ENCODE assay signal across 17 cellular contexts in genomic region chr10:6221192-6221940, GRCh38. TPM values are rescaled to one million over a fixed set of nuclear protein-coding genes. Genes with fewer than 3 reads are reported as not detected.
DNase-seq lines count a peak whose midpoint lies in the region; ATAC-seq, FAIRE-seq and TF ChIP-seq lines count a peak whose summit lies in the region.
"Had no signal": no experiment of that assay in that cellular context is flagged by ENCODE, and none has a peak within 500 bp of the region (broad histone marks: within the 10 kb centered on the region; RNA-seq: fewer than 3 reads in every experiment).

No MANE protein-coding gene starts in this region.

- intact Hi-C loops in mammary epithelial cell (cut with micrococcal nuclease) (no loop called here), MCF 10A (cut with micrococcal nuclease) (no loop called here)
- intact Hi-C loops in activated T-helper 1 cell treated with anti-CD3 and anti-CD28 coated beads, Interleukin-12 subunit alpha, Interleukin-12 subunit beta, Interleukin-2, Interleukin-4 antibody, amounts not matched to agents 30 ng/mL and 10 ng/mL and 1 ng/mL, durations not matched to agents 14 hours and 24 hours and 36 hours (cut with micrococcal nuclease), result no loop called here

- H2AFZ ChIP-seq in mammary epithelial cell (ENCODE audit: low read depth, low read length), result no peak overlapping the region
- H2AFZ ChIP-seq: PC-9 had no signal

- POLR2A ChIA-PET in MCF 10A (lab: Yijun Ruan, JAX), result no interaction called here

- FAIRE-seq in urothelium cell line (lab: Jason Lieb, UNC), result peak; percentile 59
- FAIRE-seq: endothelial cell of umbilical vein had no signal

- H3K4me1 ChIP-seq in mammary epithelial cell (ENCODE audit: insufficient read depth, low read length), result peaks cover 37% of the 10 kb centered on the region
- H3K4me1 ChIP-seq: testis had no signal

- BruUV-seq in mammary epithelial cell (replicated peaks; lab: Mats Ljungman, UMichigan), result TSS peak; percentile 16
- no TSS peak for BruUV-seq in MCF 10A (replicated peaks; lab: Mats Ljungman, UMichigan)

- H3K27me3 ChIP-seq in mammary epithelial cell (ENCODE audit: insufficient read depth, low read length), result no peaks in the 10 kb centered on the region
- H3K27me3 ChIP-seq: testis had no signal

- H3K4me2 ChIP-seq in mammary epithelial cell (ENCODE audit: insufficient read depth, low read depth, low read length), result no peak overlapping the region
- H3K4me2 ChIP-seq: PC-9 had no signal

- H4K20me1 ChIP-seq in mammary epithelial cell (ENCODE audit: insufficient read depth, low read length), result no peaks in the 10 kb centered on the region

- H3K9me3 ChIP-seq in mammary epithelial cell (replicated peaks; ENCODE audit: insufficient read depth, low read length), result no peaks in the 10 kb centered on the region
- H3K9me3 ChIP-seq: testis had no signal

- DNase-seq in mammary epithelial cell, result no peak
- no peak for DNase-seq in MCF 10A (ENCODE audit: unreplicated experiment)
- no peak for DNase-seq in activated T-helper 1 cell treated with anti-CD3 and anti-CD28 coated beads, Interleukin-12 subunit alpha, Interleukin-12 subunit beta, Interleukin-2, Interleukin-4 antibody, amounts not matched to agents 30 ng/mL and 10 ng/mL and 1 ng/mL, durations not matched to agents 14 hours and 24 hours and 36 hours (ENCODE audit: low spot score)
- DNase-seq in nephron progenitor cell, result no peak
- DNase-seq in urothelium cell line (ENCODE audit: low spot score), result no peak
- DNase-seq in middle frontal gyrus (ENCODE audit: extremely low spot score, low spot score), result no peak
- DNase-seq: activated CD4-positive, alpha-beta T cell treated with anti-CD3 and anti-CD28 coated beads for 1 hour; activated naive CD4-positive, alpha-beta T cell treated with Interleukin-2 at 50 U/mL for 16 hours; foreskin fibroblast; MM.1S; NCI-H146; PC-9; testis had no signal

- ATAC-seq in GM21390 (IDR thresholded peaks at IDR 0.05; ENCODE audit: unreplicated experiment) (no peak), GM21786 (IDR thresholded peaks at IDR 0.05; ENCODE audit: unreplicated experiment) (no peak)

- dilution Hi-C loops in mammary epithelial cell (cut with HindIII; ENCODE audit: low sequenced_read_pairs), result no loop called here

- peaks cover 18% of the 10 kb centered on the region for H3K4me1 Mint-ChIP-seq in MCF 10A (ENCODE audit: insufficient read depth, unreplicated experiment)
- no peaks in the 10 kb centered on the region for H3K4me1 Mint-ChIP-seq in activated T-helper 1 cell treated with anti-CD3 and anti-CD28 coated beads, Interleukin-12 subunit alpha, Interleukin-12 subunit beta, Interleukin-2, Interleukin-4 antibody, amounts not matched to agents 30 ng/mL and 10 ng/mL and 1 ng/mL, durations not matched to agents 14 hours and 24 hours and 36 hours (ENCODE audit: low read depth)
- H3K4me1 Mint-ChIP-seq in nephron progenitor cell, result no peaks in the 10 kb centered on the region

- H3K9ac ChIP-seq in mammary epithelial cell (ENCODE audit: insufficient read depth, low read length), result no peak overlapping the region

- H3K4me3 Mint-ChIP-seq in MCF 10A (ENCODE audit: unreplicated experiment), result no peak overlapping the region
- H3K4me3 Mint-ChIP-seq in activated T-helper 1 cell treated with anti-CD3 and anti-CD28 coated beads, Interleukin-12 subunit alpha, Interleukin-12 subunit beta, Interleukin-2, Interleukin-4 antibody, amounts not matched to agents 30 ng/mL and 10 ng/mL and 1 ng/mL, durations not matched to agents 14 hours and 24 hours and 36 hours, result no peak overlapping the region
- no peak overlapping the region for H3K4me3 Mint-ChIP-seq in nephron progenitor cell

- CTCF ChIA-PET in mammary epithelial cell (lab: Charles Lee; ENCODE audit: low non-redundant PET), result no interaction called here
- CTCF ChIA-PET in MCF 10A (lab: Yijun Ruan, JAX), result no interaction called here

- no peak for TF ChIP-seq CTCF in mammary epithelial cell (conservative IDR thresholded peaks at IDR 0.05 in 1 of 2, IDR thresholded peaks at IDR 0.05 in 1 of 2; ENCODE audit: extremely low read depth in 1 of 2, insufficient read depth in 1 of 2, low read depth in 1 of 2, low read length in 2 of 2)
- no peak for TF ChIP-seq CTCF in MCF 10A (IDR thresholded peaks at IDR 0.05; ENCODE audit: unreplicated experiment)
- no peak for TF ChIP-seq CTCF in nephron progenitor cell (IDR thresholded peaks at IDR 0.05)

- H3K27ac ChIP-seq in mammary epithelial cell (ENCODE audit: insufficient read depth, low read depth, low read length), result no peak overlapping the region
- H3K27ac ChIP-seq: coronary artery, PC-9, testis had no signal

- WGBS in mammary epithelial cell (ENCODE audit: low coverage, missing lambda C conversion rate), result 95% methylated on average over 4 of the region's 30 CpGs

- in situ Hi-C loops in mammary epithelial cell (cut with MboI; ENCODE audit: low sequenced_read_pairs in 2 of 2), result no loop called here

- peaks cover 16% of the 10 kb centered on the region for H3K36me3 ChIP-seq in mammary epithelial cell (ENCODE audit: insufficient read depth, low read length)

- H3K27me3 Mint-ChIP-seq in MCF 10A (ENCODE audit: insufficient read depth, unreplicated experiment), result no peaks in the 10 kb centered on the region
- no peaks in the 10 kb centered on the region for H3K27me3 Mint-ChIP-seq in activated T-helper 1 cell treated with anti-CD3 and anti-CD28 coated beads, Interleukin-12 subunit alpha, Interleukin-12 subunit beta, Interleukin-2, Interleukin-4 antibody, amounts not matched to agents 30 ng/mL and 10 ng/mL and 1 ng/mL, durations not matched to agents 14 hours and 24 hours and 36 hours (ENCODE audit: insufficient read depth)
- H3K27me3 Mint-ChIP-seq in nephron progenitor cell (ENCODE audit: low read depth, poor library complexity), result peaks cover 4% of the 10 kb centered on the region

- H3K27ac Mint-ChIP-seq in MCF 10A (ENCODE audit: low read depth, unreplicated experiment) (no peak overlapping the region), nephron progenitor cell (peak overlapping the region; percentile 45)
- H3K27ac Mint-ChIP-seq in activated T-helper 1 cell treated with anti-CD3 and anti-CD28 coated beads, Interleukin-12 subunit alpha, Interleukin-12 subunit beta, Interleukin-2, Interleukin-4 antibody, amounts not matched to agents 30 ng/mL and 10 ng/mL and 1 ng/mL, durations not matched to agents 14 hours and 24 hours and 36 hours, result peak overlapping the region; percentile 67

- H3K36me3 Mint-ChIP-seq in MCF 10A (ENCODE audit: insufficient read depth, unreplicated experiment) (peaks cover 63% of the 10 kb centered on the region), nephron progenitor cell (ENCODE audit: low read depth) (peaks cover 81% of the 10 kb centered on the region)
- peaks cover 49% of the 10 kb centered on the region for H3K36me3 Mint-ChIP-seq in activated T-helper 1 cell treated with anti-CD3 and anti-CD28 coated beads, Interleukin-12 subunit alpha, Interleukin-12 subunit beta, Interleukin-2, Interleukin-4 antibody, amounts not matched to agents 30 ng/mL and 10 ng/mL and 1 ng/mL, durations not matched to agents 14 hours and 24 hours and 36 hours (ENCODE audit: low read depth)

- H3K9me3 Mint-ChIP-seq in MCF 10A (ENCODE audit: unreplicated experiment) (no peaks in the 10 kb centered on the region), nephron progenitor cell (no peaks in the 10 kb centered on the region)
- H3K9me3 Mint-ChIP-seq in activated T-helper 1 cell treated with anti-CD3 and anti-CD28 coated beads, Interleukin-12 subunit alpha, Interleukin-12 subunit beta, Interleukin-2, Interleukin-4 antibody, amounts not matched to agents 30 ng/mL and 10 ng/mL and 1 ng/mL, durations not matched to agents 14 hours and 24 hours and 36 hours, result no peaks in the 10 kb centered on the region

- no peak overlapping the region for H3K4me3 ChIP-seq in mammary epithelial cell (replicated peaks in 1 of 3; ENCODE audit: insufficient read depth in 1 of 3, low read depth in 2 of 3, low read length in 3 of 3)
- H3K4me3 ChIP-seq: coronary artery, PC-9, testis had no signal

- H3K79me2 ChIP-seq in mammary epithelial cell (ENCODE audit: insufficient read depth, low read length), result peaks cover 3% of the 10 kb centered on the region

RNA-seq across cellular contexts. Expression of gene PFKFB3, which starts 18.6 kb away (rescaled TPM):
- total RNA-seq in mammary epithelial cell, result 10 to 100 TPM; 24.0 to 49.5 TPM
- polyA plus RNA-seq in mammary epithelial cell, result 28.1 TPM
- polyA minus RNA-seq in mammary epithelial cell, result 54.2 TPM
- total RNA-seq in MCF 10A (2022), result 15.8 and 17.8 TPM in 2 replicates
- total RNA-seq in activated T-helper 1 cell treated with anti-CD3 and anti-CD28 coated beads, Interleukin-12 subunit alpha, Interleukin-12 subunit beta, Interleukin-2, Interleukin-4 antibody, amounts not matched to agents 30 ng/mL and 10 ng/mL and 1 ng/mL, durations not matched to agents 14 hours and 24 hours and 36 hours, result 90.3 and 93.8 TPM in 2 replicates
